ENCODE assay signal across 11 cellular contexts in the genomic region with DNA sequence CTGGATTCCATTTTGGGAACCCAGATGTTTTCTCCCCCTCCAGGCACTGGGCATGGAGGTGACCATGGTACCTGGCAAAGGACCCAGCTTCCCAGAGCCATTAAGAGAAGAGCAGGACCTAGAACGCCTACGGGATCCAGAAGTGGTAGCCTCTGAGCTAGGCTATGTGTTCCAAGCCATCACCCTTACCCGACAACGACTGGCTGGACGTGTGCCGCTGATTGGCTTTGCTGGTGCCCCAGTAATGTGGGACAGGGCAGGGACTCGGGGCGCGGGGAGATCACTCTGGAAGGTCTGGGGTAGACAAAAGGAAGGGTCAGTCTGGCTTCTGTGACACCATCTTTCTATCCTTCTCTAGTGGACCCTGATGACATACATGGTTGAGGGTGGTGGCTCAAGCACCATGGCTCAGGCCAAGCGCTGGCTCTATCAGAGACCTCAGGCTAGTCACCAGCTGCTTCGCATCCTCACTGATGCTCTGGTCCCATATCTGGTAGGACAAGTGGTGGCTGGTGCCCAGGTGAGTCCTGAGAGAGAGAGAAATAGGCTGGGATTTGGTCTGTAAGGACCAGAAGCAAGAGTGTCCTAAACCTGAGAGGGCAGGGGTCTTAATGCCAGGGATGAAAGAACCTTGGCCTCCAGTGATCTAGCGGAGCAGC. TPM values are rescaled to one million over a fixed set of nuclear protein-coding genes. Genes with fewer than 3 reads are reported as not detected.
DNase-seq lines count a peak whose midpoint lies in the region; ATAC-seq, FAIRE-seq and TF ChIP-seq lines count a peak whose summit lies in the region.
"Had no signal": no experiment of that assay in that cellular context is flagged by ENCODE, and none has a peak within 500 bp of the region (broad histone marks: within the 10 kb centered on the region; RNA-seq: fewer than 3 reads in every experiment).

No MANE protein-coding gene starts in this region.

- peak overlapping the region; percentile 84 for H3K4me2 ChIP-seq in GM23248 (ENCODE audit: unreplicated experiment)

- H3K27me3 Mint-ChIP-seq in activated naive CD8-positive, alpha-beta T cell treated with anti-CD3 and anti-CD28 coated beads, Interleukin-2, amount 10 ng/mL, durations not matched to agents 7 days and 5 days, result no peaks in the 10 kb centered on the region
- no peaks in the 10 kb centered on the region for H3K27me3 Mint-ChIP-seq in naive B cell

- no peak overlapping the region for H2AFZ ChIP-seq in GM23248

- H3K27me3 ChIP-seq in GM23248 (replicated peaks; ENCODE audit: insufficient read depth), result no peaks in the 10 kb centered on the region
- H3K27me3 ChIP-seq: MG63 had no signal

- H3K4me1 ChIP-seq in GM23248 (ENCODE audit: insufficient read depth), result peaks cover 16% of the 10 kb centered on the region

- TF ChIP-seq CTCF in AG04449 (IDR thresholded peaks at IDR 0.05; ENCODE audit: insufficient read depth, low read length, missing control alignments), result no peak

- no peak for ATAC-seq in activated naive CD8-positive, alpha-beta T cell treated with anti-CD3 and anti-CD28 coated beads, Interleukin-2, amount 10 ng/mL, durations not matched to agents 7 days and 5 days (ENCODE audit: low read depth)
- ATAC-seq in naive B cell (ENCODE audit: low read depth in 2 of 2), result no peak
- no peak for ATAC-seq in GM18870 (IDR thresholded peaks at IDR 0.05; ENCODE audit: unreplicated experiment)

- H3F3A ChIP-seq in GM23248 (ENCODE audit: insufficient read depth), result peaks cover 9% of the 10 kb centered on the region; the same call in 1 of the 2 replicates

- in situ Hi-C loops in GM23248 (cut with MboI), result loop anchor here (10.0 kb wide), 1 partner anchor 481 kb away; a partner anchor contains a TSS

- no peak for DNase-seq in AG04449 (ENCODE audit: low read depth, low spot score)
- no peak for DNase-seq in GM23248
- no peak for DNase-seq in activated naive CD8-positive, alpha-beta T cell treated with anti-CD3 and anti-CD28 coated beads, Interleukin-2, amount 10 ng/mL, durations not matched to agents 7 days and 5 days
- DNase-seq in naive B cell, result no peak
- no peak for DNase-seq in GM12891 (ENCODE audit: insufficient read length, low spot score)
- no peak for DNase-seq in GF-D8 (lab: John Stamatoyannopoulos, UW)
- DNase-seq in activated effector memory CD4-positive, alpha-beta T cell treated with Interleukin-2 at 50 U/mL for 16 hours, result no peak

- no peaks in the 10 kb centered on the region for H3K9me2 ChIP-seq in GM23248 (ENCODE audit: insufficient read depth)

- H3K79me2 ChIP-seq in GM23248 (ENCODE audit: insufficient read depth), result peaks cover 40% of the 10 kb centered on the region

- 81 to 85% methylated on average over 12 of the region's 12 CpGs for WGBS in GM23248 (ENCODE audit: low coverage in 1 of 2, low lambda C conversion rate in 2 of 2, missing lambda C conversion rate in 2 of 2), 2 experiments

- H3K36me3 ChIP-seq in GM23248 (ENCODE audit: low read depth), result 0 out of 2 replicates have a peak, but pooled peaks cover 5% of the 10 kb centered on the region

- H3K27ac ChIP-seq in GM23248, result no peak overlapping the region

- peak overlapping the region; percentile 88 for H3K9ac ChIP-seq in GM23248

- no peaks in the 10 kb centered on the region for H4K20me1 ChIP-seq in GM23248 (ENCODE audit: insufficient read depth)

- no peak overlapping the region for H3K27ac Mint-ChIP-seq in activated naive CD8-positive, alpha-beta T cell treated with anti-CD3 and anti-CD28 coated beads, Interleukin-2, amount 10 ng/mL, durations not matched to agents 7 days and 5 days
- H3K27ac Mint-ChIP-seq in naive B cell, result peak overlapping the region in 4 of 6 donors; percentile 33 to 76 (median 66)

- no peaks in the 10 kb centered on the region for H3K9me3 Mint-ChIP-seq in activated naive CD8-positive, alpha-beta T cell treated with anti-CD3 and anti-CD28 coated beads, Interleukin-2, amount 10 ng/mL, durations not matched to agents 7 days and 5 days
- no peaks in the 10 kb centered on the region for H3K9me3 Mint-ChIP-seq in naive B cell

- CTCF ChIA-PET in AG04449 (lab: Yijun Ruan, JAX), result interaction anchor here (0.6 to 12.9 kb wide), 58 partner anchors 9 to 557 kb away, joined by 3 to 950 read pairs (median 4); a partner anchor contains a TSS

- TF ChIP-seq POLR2A in GM12891 (IDR thresholded peaks at IDR 0.05; ENCODE audit: low read depth, low read length), result no peak

- peaks cover 7% of the 10 kb centered on the region for H3K36me3 Mint-ChIP-seq in activated naive CD8-positive, alpha-beta T cell treated with anti-CD3 and anti-CD28 coated beads, Interleukin-2, amount 10 ng/mL, durations not matched to agents 7 days and 5 days
- peaks cover 6 to 7% of the 10 kb centered on the region in 2 donors for H3K36me3 Mint-ChIP-seq in naive B cell

- H3K9me3 ChIP-seq in GM23248 (ENCODE audit: low read depth), result no peaks in the 10 kb centered on the region
- H3K9me3 ChIP-seq: MG63, prostate gland had no signal

- H3K4me3 ChIP-seq in AG04449 (ENCODE audit: low read depth, low read length) (peak overlapping the region; percentile 12; the same call in 1 of the 2 replicates), GM23248 (peak overlapping the region; percentile 82)

- H3K4me1 Mint-ChIP-seq in activated naive CD8-positive, alpha-beta T cell treated with anti-CD3 and anti-CD28 coated beads, Interleukin-2, amount 10 ng/mL, durations not matched to agents 7 days and 5 days, result peaks cover 32% of the 10 kb centered on the region
- H3K4me1 Mint-ChIP-seq in naive B cell, result peaks cover 43 to 60% (median 58%) of the 10 kb centered on the region in 3 donors

- POLR2A ChIA-PET in AG04449 (lab: Yijun Ruan, JAX), result interaction anchor here (1.3 to 3.7 kb wide), 3 partner anchors 27 to 290 kb away, joined by 3 to 17 read pairs (median 4); a partner anchor contains a TSS
- POLR2A ChIA-PET in activated naive CD8-positive, alpha-beta T cell treated with anti-CD3 and anti-CD28 coated beads, Interleukin-2, amount 10 ng/mL, durations not matched to agents 7 days and 5 days (lab: Charles Lee), result interaction anchor here (0.9 to 6.2 kb wide), 10 partner anchors 205 to 480 kb away, joined by 3 to 84 read pairs (median 7); a partner anchor contains a TSS

- H3K4me3 Mint-ChIP-seq in activated naive CD8-positive, alpha-beta T cell treated with anti-CD3 and anti-CD28 coated beads, Interleukin-2, amount 10 ng/mL, durations not matched to agents 7 days and 5 days, result peak overlapping the region; percentile 89
- H3K4me3 Mint-ChIP-seq in naive B cell, result peak overlapping the region in 5 of 8 donors; percentile 65 to 91 (median 82)

- FAIRE-seq in GM12891 (lab: Jason Lieb, UNC), result no peak
- FAIRE-seq: kidney had no signal

TF ChIP-seq in GM12891, 5 proteins besides CTCF, POLR2A, EP300 and RAD21:
- TF ChIP-seq PAX5 (IDR thresholded peaks at IDR 0.05; ENCODE audit: insufficient read depth, low read length, severe bottlenecking) (no peak), SPI1 (IDR thresholded peaks at IDR 0.05; ENCODE audit: low read depth, low read length) (no peak)

RNA-seq across cellular contexts. Expression of a gene that starts 1.6 kb away (rescaled TPM):
- 103 and 111 TPM in 2 replicates for total RNA-seq in GM23248 (2014; rRNA removed; shearing (Covaris generic))
- polyA plus RNA-seq in GM23248 (2016; fragmentation: Nextera tagmentation; extraction: Ambion mirVana), result 141 and 143 TPM in 2 replicates
- total RNA-seq in activated naive CD8-positive, alpha-beta T cell treated with anti-CD3 and anti-CD28 coated beads, Interleukin-2, amount 10 ng/mL, durations not matched to agents 7 days and 5 days, result 10 to 100 TPM; 71.7 to 79.2 TPM
- polyA plus RNA-seq in naive B cell (ENCODE audit: low read depth in 6 of 6), result 10 to 100 TPM; 59.9 to 95.9 (median 77.4) TPM
- 79.5 TPM for polyA plus RNA-seq in GM12891 (2012; ENCODE audit: low read depth, missing spikeins)

RNA-seq across cellular contexts. Expression of a gene that starts 2.6 kb away (rescaled TPM):
- total RNA-seq in GM23248 (2014; rRNA removed; shearing (Covaris generic)), result 16.9 and 21.1 TPM in 2 replicates
- polyA plus RNA-seq in GM23248 (2016; fragmentation: Nextera tagmentation; extraction: Ambion mirVana), result 17.0 and 17.7 TPM in 2 replicates
- total RNA-seq in activated naive CD8-positive, alpha-beta T cell treated with anti-CD3 and anti-CD28 coated beads, Interleukin-2, amount 10 ng/mL, durations not matched to agents 7 days and 5 days, result 10 to 100 TPM; 44.2 to 44.9 TPM
- 10 to 100 TPM in 5 of 6 donors, 1 to 10 TPM in 1; 9.1 to 31.6 (median 16.1) TPM for polyA plus RNA-seq in naive B cell (ENCODE audit: low read depth in 6 of 6)
- 21.8 TPM for polyA plus RNA-seq in GM12891 (2012; ENCODE audit: low read depth, missing spikeins)

RNA-seq across cellular contexts. Expression of a gene that starts 27.3 kb away (rescaled TPM):
- total RNA-seq in GM23248 (2014; rRNA removed; shearing (Covaris generic)), result 30.4 and 33.5 TPM in 2 replicates
- polyA plus RNA-seq in GM23248 (2016; fragmentation: Nextera tagmentation; extraction: Ambion mirVana) (41.2 and 43.7 TPM in 2 replicates), naive B cell (ENCODE audit: low read depth in 6 of 6) (10 to 100 TPM; 15.1 to 23.5 (median 18.1) TPM)
- 10 to 100 TPM; 22.8 to 23.0 TPM for total RNA-seq in activated naive CD8-positive, alpha-beta T cell treated with anti-CD3 and anti-CD28 coated beads, Interleukin-2, amount 10 ng/mL, durations not matched to agents 7 days and 5 days
- polyA plus RNA-seq in GM12891 (2012; ENCODE audit: low read depth, missing spikeins), result 26.4 TPM
